ENCODE assay signal across 26 cellular contexts in the genomic region with DNA sequence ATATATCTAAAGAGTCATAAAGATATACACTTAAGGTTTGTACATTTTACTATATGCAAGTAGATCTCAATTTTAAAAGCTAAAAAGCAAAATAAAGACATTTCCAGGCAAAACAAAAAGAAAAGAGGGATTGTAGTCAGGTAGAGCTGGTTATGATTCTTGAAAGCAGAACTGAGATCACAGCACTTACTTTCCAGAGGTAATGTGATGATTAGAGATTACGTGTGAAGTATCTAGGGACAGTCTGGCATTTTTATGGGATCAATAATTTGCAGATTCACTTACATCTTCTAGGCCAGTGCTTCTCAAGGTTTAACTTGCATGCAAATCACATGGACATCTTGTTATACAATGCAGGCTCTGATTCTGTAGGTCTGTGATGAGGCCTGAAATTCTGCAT.
DNase-seq lines count a peak whose midpoint lies in the region; ATAC-seq, FAIRE-seq and TF ChIP-seq lines count a peak whose summit lies in the region.
"Had no signal": no experiment of that assay in that cellular context is flagged by ENCODE, and none has a peak within 500 bp of the region (broad histone marks: within the 10 kb centered on the region; RNA-seq: fewer than 3 reads in every experiment).

No MANE protein-coding gene starts in this region.

- H3K4me1 Mint-ChIP-seq in activated B cell treated with CpG ODN at 0.5 μM for 24 hours, result peaks cover 63% of the 10 kb centered on the region
- H3K4me1 Mint-ChIP-seq: CD4-positive, CD25-positive, alpha-beta regulatory T cell had no signal

- H3K79me1 ChIP-seq in mesendoderm (ENCODE audit: low read length), result no peaks in the 10 kb centered on the region

- no peak for DNase-seq in GM12891 (ENCODE audit: insufficient read length, low spot score)
- DNase-seq in activated B cell treated with CpG ODN at 0.5 μM for 24 hours, result no peak
- DNase-seq in mesendoderm, result no peak
- no peak for DNase-seq in SIG-M5 (lab: John Stamatoyannopoulos, UW)
- no peak for DNase-seq in activated T-cell treated with anti-CD3 and anti-CD28 coated beads, Interleukin-2, amount 50 U/mL, for 1 hour
- DNase-seq in UCSD-AML1 (lab: John Stamatoyannopoulos, UW; ENCODE audit: unreplicated experiment), result no peak
- no peak for DNase-seq in LoVo (ENCODE audit: low spot score)
- DNase-seq: 8988T; ACHN; CD4-positive, CD25-positive, alpha-beta regulatory T cell; GM23248; HCEC 1CT; MV-4-11; NCI-H1105; NCI-H1436 treated with DMSO at 0.1 percent for 48 hours; NCI-H187 treated with DMSO at 0.1 percent for 48 hours; NCI-H446; NCI-H526; NCI-H82; SHP77 had no signal

- H3K18ac ChIP-seq in mesendoderm (ENCODE audit: low read length), result peak overlapping the region; percentile 12

- H3K27me3 ChIP-seq in mesendoderm (ENCODE audit: insufficient read depth, low read length, poor library complexity), result no peaks in the 10 kb centered on the region

- H3K36me3 ChIP-seq in mesendoderm (ENCODE audit: control insufficient read depth, insufficient read depth, low read length), result no peaks in the 10 kb centered on the region

- no peak overlapping the region for H2AK5ac ChIP-seq in mesendoderm (ENCODE audit: low read length)

- no peaks in the 10 kb centered on the region for H3K79me2 ChIP-seq in mesendoderm (ENCODE audit: control insufficient read depth, insufficient read depth, low read length)

- H3K23ac ChIP-seq in mesendoderm (ENCODE audit: low read length), result no peak overlapping the region

- H3K4me1 ChIP-seq in mesendoderm (ENCODE audit: control insufficient read depth, low read depth, low read length), result no peaks in the 10 kb centered on the region

- CTCF ChIA-PET in activated B cell treated with CpG ODN at 0.5 μM for 24 hours (lab: Charles Lee), result no interaction called here

- no peak overlapping the region for H3K4me3 Mint-ChIP-seq in activated B cell treated with CpG ODN at 0.5 μM for 24 hours
- H3K4me3 Mint-ChIP-seq: CD4-positive, CD25-positive, alpha-beta regulatory T cell; T-helper 1 cell treated with Interleukin-12 subunit alpha and Interleukin-12 subunit beta and Interleukin-4 antibody, amounts not matched to agents 30 μg/mL and 1 μg/mL, for 36 hours had no signal

- no peak for TF ChIP-seq CTCF in activated B cell treated with CpG ODN at 0.5 μM for 24 hours (IDR thresholded peaks at IDR 0.05)

- no peak overlapping the region for H3K4ac ChIP-seq in mesendoderm (ENCODE audit: low read depth, low read length)

- H3K4me2 ChIP-seq in mesendoderm (ENCODE audit: low read length), result no peak overlapping the region

- H2BK5ac ChIP-seq in mesendoderm (ENCODE audit: low read length), result no peak overlapping the region

- no peak overlapping the region for H2BK120ac ChIP-seq in mesendoderm (ENCODE audit: low read depth, low read length)

- no peak overlapping the region for H4K8ac ChIP-seq in mesendoderm (ENCODE audit: low read depth, low read length)

- ATAC-seq in HG03432 (IDR thresholded peaks at IDR 0.05; ENCODE audit: unreplicated experiment) (peak; percentile 43), activated B cell treated with CpG ODN at 0.5 μM for 24 hours (ENCODE audit: low read depth) (no peak)
- ATAC-seq: Panc1 had no signal

- peaks cover 37% of the 10 kb centered on the region for H3K36me3 Mint-ChIP-seq in activated B cell treated with CpG ODN at 0.5 μM for 24 hours (ENCODE audit: low read depth)
- H3K36me3 Mint-ChIP-seq: CD4-positive, CD25-positive, alpha-beta regulatory T cell had no signal

- peak overlapping the region; percentile 19 for H3K27ac Mint-ChIP-seq in activated B cell treated with CpG ODN at 0.5 μM for 24 hours
- H3K27ac Mint-ChIP-seq: T-helper 1 cell treated with Interleukin-12 subunit alpha and Interleukin-12 subunit beta and Interleukin-4 antibody, amounts not matched to agents 30 μg/mL and 1 μg/mL, for 36 hours had no signal

- no peak overlapping the region for H3K4me3 ChIP-seq in mesendoderm (ENCODE audit: low read length)
- H3K4me3 ChIP-seq: GM23248, SK-N-MC had no signal

- H4K5ac ChIP-seq in mesendoderm (ENCODE audit: low read length), result no peak overlapping the region

- no peak overlapping the region for H3K27ac ChIP-seq in mesendoderm (ENCODE audit: low read depth, low read length)
- H3K27ac ChIP-seq: GM23248, RWPE1, SK-N-MC had no signal

- H2BK15ac ChIP-seq in mesendoderm (replicated peaks; ENCODE audit: low read depth), result no peak overlapping the region

- H3K56ac ChIP-seq in mesendoderm (ENCODE audit: low read length), result no peak overlapping the region

- intact Hi-C loops in activated B cell treated with CpG ODN at 0.5 μM for 24 hours (cut with micrococcal nuclease), result no loop called here

- H3K27me3 Mint-ChIP-seq in activated B cell treated with CpG ODN at 0.5 μM for 24 hours, result no peaks in the 10 kb centered on the region
- H3K27me3 Mint-ChIP-seq: CD4-positive, CD25-positive, alpha-beta regulatory T cell had no signal

- no peak for FAIRE-seq in GM12891 (lab: Jason Lieb, UNC)
- FAIRE-seq: G401.6 had no signal

- WGBS in mesendoderm (ENCODE audit: extremely low coverage, insufficient coverage, low lambda C conversion rate), result no CpG with 5 or more reads among the region's 1 CpG

- H3K9ac ChIP-seq in mesendoderm (ENCODE audit: low read length), result no peak overlapping the region
- H3K9ac ChIP-seq: GM23248 had no signal

- POLR2A ChIA-PET in activated B cell treated with CpG ODN at 0.5 μM for 24 hours (lab: Charles Lee), result interaction anchor here (0.9 kb wide), 2 partner anchors 16 to 45 kb away, joined by 4 read pairs; no protein-coding TSS in a partner anchor

- TF ChIP-seq POLR2A in GM12891 (IDR thresholded peaks at IDR 0.05; ENCODE audit: low read depth, low read length), result no peak

- peaks cover 12% of the 10 kb centered on the region for H3K9me3 Mint-ChIP-seq in activated B cell treated with CpG ODN at 0.5 μM for 24 hours

TF ChIP-seq in GM12891, 5 proteins besides CTCF, POLR2A, EP300 and RAD21:
- peak; percentile 35; the same call in 1 of the 2 replicates for TF ChIP-seq SPI1 (IDR thresholded peaks at IDR 0.05; ENCODE audit: low read depth, low read length)
- no peak for TF ChIP-seq TAF1 (IDR thresholded peaks at IDR 0.05; ENCODE audit: low read depth, low read length)
